In the genomic region with DNA sequence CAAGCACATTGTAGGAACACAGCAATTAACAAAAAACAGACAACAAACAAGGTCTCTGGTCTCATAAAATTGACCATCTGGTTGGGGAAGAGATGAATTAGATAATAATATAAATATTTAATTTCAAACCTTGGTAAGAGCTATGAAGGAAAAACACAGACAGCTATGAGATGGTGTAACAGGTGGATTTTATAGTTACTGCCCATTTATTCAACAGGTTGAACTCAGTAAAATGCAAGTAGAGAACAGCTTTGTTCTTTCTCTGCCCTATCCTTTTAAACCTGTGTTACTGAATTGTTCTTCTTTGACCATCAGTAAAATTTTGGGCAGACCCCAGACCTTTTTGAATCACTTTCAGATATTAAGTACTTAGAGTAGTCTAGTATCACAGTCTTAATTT, we compare ENCODE assay signal across 26 cellular contexts.
"Had no signal": no experiment of that assay in that cellular context is flagged by ENCODE, and none has a peak within 500 bp of the region (broad histone marks: within the 10 kb centered on the region; RNA-seq: fewer than 3 reads in every experiment).

No MANE protein-coding gene starts in this region.

- H3K4me3 Mint-ChIP-seq: dendritic cell treated with granulocyte-macrophage colony-stimulating factor and Interleukin-4, amounts not matched to agents 40 ng/mL and 50 ng/mL, for 4 days; effector memory CD8-positive, alpha-beta T cell; endodermal cell had no signal

- H3K27me3 Mint-ChIP-seq: dendritic cell treated with granulocyte-macrophage colony-stimulating factor and Interleukin-4, amounts not matched to agents 40 ng/mL and 50 ng/mL, for 4 days had no signal

- H3K9me3 Mint-ChIP-seq: dendritic cell treated with granulocyte-macrophage colony-stimulating factor and Interleukin-4, amounts not matched to agents 40 ng/mL and 50 ng/mL, for 4 days; effector memory CD8-positive, alpha-beta T cell; endodermal cell had no signal

- H3K36me3 ChIP-seq: colonic mucosa, esophagus muscularis mucosa, esophagus squamous epithelium, gastrocnemius medialis, gastroesophageal sphincter, heart left ventricle, heart right ventricle had no signal

- H3K9me3 ChIP-seq: colonic mucosa, esophagus muscularis mucosa, esophagus squamous epithelium, gastrocnemius medialis, gastroesophageal sphincter, heart left ventricle, heart right ventricle had no signal

- DNase-seq: colonic mucosa; cortex of kidney; dermis blood vessel endothelial cell; dorsolateral prefrontal cortex; effector CD4-positive, alpha-beta T cell; effector CD8-positive, alpha-beta T cell; effector memory CD4-positive, alpha-beta T cell; effector memory CD8-positive, alpha-beta T cell; endodermal cell; erythroblast; esophagus squamous epithelium; foreskin fibroblast; foreskin keratinocyte; foreskin melanocyte; gastrocnemius medialis; glutamatergic neuron; head of caudate nucleus; heart left ventricle; heart right ventricle had no signal

- H3K27ac ChIP-seq: colonic mucosa, coronary artery, dorsolateral prefrontal cortex, epithelial cell of prostate, esophagus muscularis mucosa, esophagus squamous epithelium, foreskin keratinocyte, gastrocnemius medialis, gastroesophageal sphincter, heart left ventricle, heart right ventricle, hepatocyte had no signal

- H3K4me1 ChIP-seq: colonic mucosa, esophagus squamous epithelium, foreskin keratinocyte, gastrocnemius medialis, gastroesophageal sphincter had no signal

- H3K27ac Mint-ChIP-seq: dendritic cell treated with granulocyte-macrophage colony-stimulating factor and Interleukin-4, amounts not matched to agents 40 ng/mL and 50 ng/mL, for 4 days; effector memory CD8-positive, alpha-beta T cell; endodermal cell had no signal

- ATAC-seq: effector memory CD8-positive, alpha-beta T cell; esophagus mucosa; foreskin keratinocyte; gastrocnemius medialis; gastroesophageal sphincter; heart left ventricle; heart right ventricle had no signal

- H3K4me3 ChIP-seq: colonic mucosa, coronary artery, dorsolateral prefrontal cortex, esophagus muscularis mucosa, esophagus squamous epithelium, gastrocnemius medialis, gastroesophageal sphincter, heart left ventricle, heart right ventricle, hepatocyte had no signal
